In the genomic region with DNA sequence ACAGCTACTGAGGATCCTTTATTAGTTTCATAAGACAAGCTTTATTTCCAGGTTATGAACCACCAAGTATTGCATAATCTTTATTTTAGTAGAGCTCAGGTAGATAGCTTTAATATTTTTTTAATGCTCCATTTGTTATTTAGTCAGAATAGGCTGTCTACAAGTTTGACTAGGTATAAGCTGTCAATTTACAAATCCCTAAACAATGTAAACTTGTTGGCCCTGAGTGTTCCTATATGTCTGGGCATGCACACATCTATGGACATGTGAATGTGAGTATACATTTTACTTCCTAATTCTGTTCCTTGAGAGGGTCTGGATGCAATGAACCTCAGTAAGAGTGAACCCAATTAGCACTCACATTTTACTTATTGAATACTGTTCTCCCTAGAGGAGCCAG, we compare ENCODE assay signal across 28 cellular contexts.
DNase-seq lines count a peak whose midpoint lies in the region; ATAC-seq, FAIRE-seq and TF ChIP-seq lines count a peak whose summit lies in the region.
"Had no signal": no experiment of that assay in that cellular context is flagged by ENCODE, and none has a peak within 500 bp of the region (broad histone marks: within the 10 kb centered on the region; RNA-seq: fewer than 3 reads in every experiment).

No MANE protein-coding gene starts in this region.

- intact Hi-C loops in HepG2 (cut with micrococcal nuclease; ENCODE audit: unreplicated experiment) (no loop called here), right lobe of liver (cut with DNase I) (no loop called here), vagina (cut with DNase I) (no loop called here)

- TF ChIP-seq POLR2A in HepG2 (IDR thresholded peaks at IDR 0.05; ENCODE audit: insufficient read depth in 1 of 2, low read depth in 2 of 2, low read length in 2 of 2) (no peak), right lobe of liver (IDR thresholded peaks at IDR 0.05) (no peak), vagina (IDR thresholded peaks at IDR 0.05) (no peak)

- BruUV-seq in HepG2 (replicated peaks; lab: Mats Ljungman, UMichigan): no TSS peak

- H3K36me3 ChIP-seq in HepG2 (replicated peaks in 1 of 2; ENCODE audit: control insufficient read depth in 1 of 2, insufficient read depth in 2 of 2, low read length in 2 of 2): no peaks in the 10 kb centered on the region
- no peaks in the 10 kb centered on the region for H3K36me3 ChIP-seq in right lobe of liver
- no peaks in the 10 kb centered on the region for H3K36me3 ChIP-seq in vagina
- H3K36me3 ChIP-seq: BE2C, BLaER1 had no signal

- CTCF ChIA-PET in HepG2 (lab: Yijun Ruan, JAX; ENCODE audit: low intra/inter-chr PET ratio, low total read pairs) (no interaction called here), RWPE1 (lab: Yijun Ruan, JAX) (no interaction called here)

- no peaks in the 10 kb centered on the region for H4K20me1 ChIP-seq in HepG2 (ENCODE audit: insufficient read depth, low read length)
- H4K20me1 ChIP-seq: BLaER1 had no signal

- H3K4me3 ChIP-seq in HepG2 (replicated peaks in 1 of 3; ENCODE audit: insufficient read depth in 1 of 3, low read depth in 2 of 3, low read length in 3 of 3) (no peak overlapping the region), right lobe of liver (no peak overlapping the region), epithelial cell of esophagus (ENCODE audit: low read length) (no peak overlapping the region), vagina (no peak overlapping the region)
- H3K4me3 ChIP-seq: BLaER1, GM12878 had no signal

- TF ChIP-seq EP300 in HepG2 (IDR thresholded peaks at IDR 0.05; ENCODE audit: low read depth in 2 of 2, low read length in 2 of 2): no peak
- TF ChIP-seq EP300 in HepG2 (CRISPR knock-in tag; IDR thresholded peaks at IDR 0.05; ENCODE audit: borderline replicate concordance): no peak

- no peak for DNase-seq in HepG2 (ENCODE audit: low spot score)
- no peak for DNase-seq in right lobe of liver
- peak; percentile 0 for DNase-seq in RWPE1 (ENCODE audit: low spot score)
- DNase-seq in epithelial cell of esophagus (ENCODE audit: low read depth): peak; percentile 59
- DNase-seq in foreskin keratinocyte: peak; percentile 18 to 39
- DNase-seq in activated T-cell treated with anti-CD3 and anti-CD28 coated beads, Interleukin-2, amount 50 U/mL, for 48 hours: no peak
- no peak for DNase-seq in KBM-7
- no peak for DNase-seq in vagina (ENCODE audit: extremely low spot score in 2 of 2)
- DNase-seq: 8988T; ACHN; BE2C; C1 segment of cervical spinal cord; CD4-positive, alpha-beta memory T cell; CD4-positive, CD25-positive, alpha-beta regulatory T cell; CD8-positive, alpha-beta memory T cell; COR-L47; DMS 273 treated with DMSO at 0.1 percent for 48 hours; DMS153; DMS53; DMS79; DND-41; EL; GDM1 had no signal

- TF ChIP-seq CTCF in HepG2 (CRISPR knock-in tag; IDR thresholded peaks at IDR 0.05) (no peak), right lobe of liver (IDR thresholded peaks at IDR 0.05) (no peak), RWPE1 (conservative IDR thresholded peaks at IDR 0.05; ENCODE audit: low read depth) (no peak), epithelial cell of esophagus (IDR thresholded peaks at IDR 0.05; ENCODE audit: insufficient read depth, low read depth, low read length, missing control alignments) (no peak), foreskin keratinocyte (conservative IDR thresholded peaks at IDR 0.05) (no peak), vagina (IDR thresholded peaks at IDR 0.05) (no peak)

- TF ChIP-seq RAD21 in HepG2 (CRISPR knock-in tag; IDR thresholded peaks at IDR 0.05): no peak

- no peak overlapping the region for H2AFZ ChIP-seq in HepG2 (ENCODE audit: low read length)

- no peaks in the 10 kb centered on the region for H3K79me2 ChIP-seq in HepG2 (ENCODE audit: insufficient read depth, low read length)

- H3K9ac ChIP-seq in HepG2 (ENCODE audit: insufficient read depth, low read depth, low read length): no peak overlapping the region
- H3K9ac ChIP-seq: BLaER1 had no signal

- POLR2A ChIA-PET in HepG2 (lab: Yijun Ruan, JAX) (no interaction called here), RWPE1 (lab: Yijun Ruan, JAX; ENCODE audit: low non-redundant PET) (no interaction called here)

- no peak overlapping the region for H3K4me2 ChIP-seq in HepG2 (ENCODE audit: low read depth, low read length)
- H3K4me2 ChIP-seq: BLaER1 had no signal

- H3K9me3 ChIP-seq in HepG2 (ENCODE audit: low read length): peaks cover 75% of the 10 kb centered on the region
- no peaks in the 10 kb centered on the region for H3K9me3 ChIP-seq in right lobe of liver
- no peaks in the 10 kb centered on the region for H3K9me3 ChIP-seq in vagina
- H3K9me3 ChIP-seq: BE2C had no signal

- H3K27ac ChIP-seq in HepG2 (ENCODE audit: extremely low read length, insufficient read depth, low read length) (no peak overlapping the region), right lobe of liver (no peak overlapping the region), RWPE1 (no peak overlapping the region), foreskin keratinocyte (no peak overlapping the region), vagina (no peak overlapping the region)
- H3K27ac ChIP-seq: BLaER1 had no signal

- H3K4me1 ChIP-seq in HepG2 (ENCODE audit: insufficient read depth, low read length) (no peaks in the 10 kb centered on the region), right lobe of liver (no peaks in the 10 kb centered on the region), foreskin keratinocyte (no peaks in the 10 kb centered on the region), vagina (no peaks in the 10 kb centered on the region)
- H3K4me1 ChIP-seq: BE2C had no signal

- no peaks in the 10 kb centered on the region for H3K27me3 ChIP-seq in HepG2 (ENCODE audit: control insufficient read depth in 1 of 2, insufficient read depth in 2 of 2, low read length in 2 of 2)
- no peaks in the 10 kb centered on the region for H3K27me3 ChIP-seq in right lobe of liver
- H3K27me3 ChIP-seq in foreskin keratinocyte: no peaks in the 10 kb centered on the region
- H3K27me3 ChIP-seq in vagina: no peaks in the 10 kb centered on the region
- H3K27me3 ChIP-seq: BE2C, BLaER1 had no signal

- ATAC-seq in HepG2: no peak
- no peak for ATAC-seq in right lobe of liver
- ATAC-seq in foreskin keratinocyte: no peak
- ATAC-seq: GM12878 had no signal

- FAIRE-seq in HepG2 (lab: Jason Lieb, UNC): no peak
- FAIRE-seq: A204.1, GM12878, GM12892, GM18507 had no signal

- in situ Hi-C loops in HepG2 (cut with HindIII; ENCODE audit: extremely low pct_ligation_motif_present, low pct_unique_long_range_greater_than_20kb) (no loop called here), KBM-7 (cut with MboI; ENCODE audit: low pct_unique_long_range_greater_than_20kb, low sequenced_read_pairs) (no loop called here)

TF ChIP-seq in HepG2, 621 proteins besides CTCF, POLR2A, EP300 and RAD21:
- TF ChIP-seq, protein P1, sequence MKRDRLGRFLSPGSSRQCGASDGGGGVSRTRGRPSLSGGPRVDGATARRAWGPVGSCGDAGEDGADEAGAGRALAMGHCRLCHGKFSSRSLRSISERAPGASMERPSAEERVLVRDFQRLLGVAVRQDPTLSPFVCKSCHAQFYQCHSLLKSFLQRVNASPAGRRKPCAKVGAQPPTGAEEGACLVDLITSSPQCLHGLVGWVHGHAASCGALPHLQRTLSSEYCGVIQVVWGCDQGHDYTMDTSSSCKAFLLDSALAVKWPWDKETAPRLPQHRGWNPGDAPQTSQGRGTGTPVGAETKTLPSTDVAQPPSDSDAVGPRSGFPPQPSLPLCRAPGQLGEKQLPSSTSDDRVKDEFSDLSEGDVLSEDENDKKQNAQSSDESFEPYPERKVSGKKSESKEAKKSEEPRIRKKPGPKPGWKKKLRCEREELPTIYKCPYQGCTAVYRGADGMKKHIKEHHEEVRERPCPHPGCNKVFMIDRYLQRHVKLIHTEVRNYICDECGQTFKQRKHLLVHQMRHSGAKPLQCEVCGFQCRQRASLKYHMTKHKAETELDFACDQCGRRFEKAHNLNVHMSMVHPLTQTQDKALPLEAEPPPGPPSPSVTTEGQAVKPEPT (CRISPR knock-in tag; IDR thresholded peaks at IDR 0.05; ENCODE audit: low read depth): no peak
- peak; percentile 43; the same call in 1 of the 2 replicates for TF ChIP-seq CEBPB (IDR thresholded peaks at IDR 0.05; ENCODE audit: borderline replicate concordance, low read depth, low read length)

Comparison
In these comparisons a context has a peak if more than half of its experiments do, and no peak if none do; other contexts are left out.
1. DNase-seq: peak in RWPE1 (single experiment), epithelial cell of esophagus (single experiment) and foreskin keratinocyte (2 of 2); none in HepG2 (single experiment), right lobe of liver (0 of 3), activated T-cell treated with anti-CD3 and anti-CD28 coated beads, Interleukin-2, amount 50 U/mL, for 48 hours (0 of 2), KBM-7 (single experiment) and vagina (0 of 2).